Comparison of ENCODE assay signal across 10 cellular contexts in the genomic region with DNA sequence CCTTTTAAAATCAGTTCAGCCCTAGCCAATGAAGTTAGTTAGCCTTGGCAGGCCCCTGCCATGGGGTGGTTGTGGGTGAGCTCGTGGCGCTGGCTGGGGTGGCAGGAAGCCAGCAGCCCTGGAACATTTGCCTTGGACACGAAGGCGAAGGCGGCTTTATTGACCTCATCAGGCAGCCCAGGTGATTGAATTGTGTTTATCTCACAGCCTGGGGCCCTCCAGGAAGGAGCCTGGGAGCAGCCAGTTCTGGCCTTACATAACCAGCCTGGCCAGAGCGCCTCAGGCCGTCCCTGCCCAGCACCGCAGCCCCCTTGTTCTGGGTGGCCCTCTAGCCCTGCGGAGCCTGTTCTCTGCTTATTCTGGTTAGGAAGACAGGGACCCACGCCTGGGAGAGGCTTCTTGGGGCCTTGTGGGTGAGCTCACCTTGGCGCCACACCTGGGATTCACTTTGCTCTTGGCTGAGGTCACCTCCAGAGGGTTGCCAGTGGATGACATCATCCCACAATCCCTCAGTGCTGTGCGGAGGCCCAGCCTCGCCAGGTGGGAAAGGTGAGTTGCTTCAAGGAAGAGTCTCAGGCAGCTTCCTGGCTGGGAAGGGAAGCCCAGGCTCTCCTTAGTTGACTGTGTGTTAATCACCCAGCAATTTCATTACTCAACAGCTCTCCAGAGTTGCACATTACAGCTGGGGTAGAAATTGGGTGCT. TPM values are rescaled to one million over a fixed set of nuclear protein-coding genes. Genes with fewer than 3 reads are reported as not detected.
DNase-seq lines count a peak whose midpoint lies in the region; ATAC-seq, FAIRE-seq and TF ChIP-seq lines count a peak whose summit lies in the region.
"Had no signal": no experiment of that assay in that cellular context is flagged by ENCODE, and none has a peak within 500 bp of the region (broad histone marks: within the 10 kb centered on the region; RNA-seq: fewer than 3 reads in every experiment).

No MANE protein-coding gene starts in this region.

- H3K4me3 ChIP-seq in cardiac fibroblast (replicated peaks in 1 of 2; ENCODE audit: low read depth in 2 of 2, low read length in 2 of 2) (no peak overlapping the region), right lobe of liver (no peak overlapping the region), WERI-Rb-1 (ENCODE audit: low read depth, low read length) (no peak overlapping the region)
- H3K4me3 ChIP-seq: SK-N-MC had no signal

- DNase-seq in NCI-H1417 (lab: John Stamatoyannopoulos, UW) (peak in 2 of 3 experiments; percentile 48 to 52), NCI-H1417 treated with DMSO at 0.1 percent for 48 hours (lab: John Stamatoyannopoulos, UW) (no peak), cardiac fibroblast (ENCODE audit: low read depth in 2 of 2) (peak; percentile 78 to 87), right lobe of liver (peak; percentile 84 to 95 (median 92)), urothelium cell line (ENCODE audit: low spot score) (peak; percentile 64), WERI-Rb-1 (no peak)
- DNase-seq in activated CD4-positive, alpha-beta memory T cell treated with anti-CD3 and anti-CD28 coated beads for 36 hours = no peak
- no peak for DNase-seq in NK-92 treated with Interleukin-12 subunit alpha and Interleukin-12 subunit beta, amount 100 ng/mL, for 24 hours (lab: John Stamatoyannopoulos, UW)

- peak; percentile 30 for TF ChIP-seq POLR2A in right lobe of liver (IDR thresholded peaks at IDR 0.05)

- H3K4me3 Mint-ChIP-seq in activated CD4-positive, alpha-beta memory T cell treated with anti-CD3 and anti-CD28 coated beads for 36 hours = no peak overlapping the region
- H3K4me3 Mint-ChIP-seq: B cell had no signal

- H3K9me3 ChIP-seq in right lobe of liver (no peaks in the 10 kb centered on the region), WERI-Rb-1 (ENCODE audit: severe bottlenecking) (no peaks in the 10 kb centered on the region)

- peaks cover 5 to 56% (median 34%) of the 10 kb centered on the region in 4 donors for H3K4me1 ChIP-seq in right lobe of liver

- WGBS in right lobe of liver (ENCODE audit: insufficient coverage, low coverage, low lambda C conversion rate, missing lambda C conversion rate) = 37% methylated on average over 4 of the region's 13 CpGs

- no peaks in the 10 kb centered on the region for H3K9me3 Mint-ChIP-seq in activated CD4-positive, alpha-beta memory T cell treated with anti-CD3 and anti-CD28 coated beads for 36 hours

- H3K27me3 Mint-ChIP-seq in activated CD4-positive, alpha-beta memory T cell treated with anti-CD3 and anti-CD28 coated beads for 36 hours = no peaks in the 10 kb centered on the region
- H3K27me3 Mint-ChIP-seq: B cell had no signal

- intact Hi-C loops in right lobe of liver (cut with DNase I) = loop anchor here (5.0 to 10.0 kb wide), 2 partner anchors 47 to 50 kb away; no protein-coding TSS in a partner anchor
- intact Hi-C loops in activated CD4-positive, alpha-beta memory T cell treated with anti-CD3 and anti-CD28 coated beads for 36 hours (cut with micrococcal nuclease) = no loop called here

- FAIRE-seq in urothelium cell line (lab: Jason Lieb, UNC) = no peak

- peak overlapping the region; percentile 86 to 97 (median 95) for H3K27ac ChIP-seq in right lobe of liver
- H3K27ac ChIP-seq in WERI-Rb-1 = no peak overlapping the region
- H3K27ac ChIP-seq: SK-N-MC had no signal

- CTCF ChIA-PET in activated CD4-positive, alpha-beta memory T cell treated with anti-CD3 and anti-CD28 coated beads for 36 hours (lab: Charles Lee) = interaction anchor here (1.0 to 4.3 kb wide), 2 partner anchors 25 to 191 kb away, joined by 3 to 21 read pairs; no protein-coding TSS in a partner anchor

- no peak overlapping the region for H3K27ac Mint-ChIP-seq in activated CD4-positive, alpha-beta memory T cell treated with anti-CD3 and anti-CD28 coated beads for 36 hours
- H3K27ac Mint-ChIP-seq: B cell had no signal

- POLR2A ChIA-PET in activated CD4-positive, alpha-beta memory T cell treated with anti-CD3 and anti-CD28 coated beads for 36 hours (lab: Charles Lee) = no interaction called here

- peaks cover 3% of the 10 kb centered on the region for H3K36me3 Mint-ChIP-seq in activated CD4-positive, alpha-beta memory T cell treated with anti-CD3 and anti-CD28 coated beads for 36 hours

- peak; percentile 58 to 80 (median 80) for ATAC-seq in right lobe of liver

- H3K27me3 ChIP-seq in right lobe of liver (no peaks in the 10 kb centered on the region), WERI-Rb-1 (ENCODE audit: insufficient read depth, low read depth, severe bottlenecking) (no peaks in the 10 kb centered on the region)

- TF ChIP-seq CTCF in cardiac fibroblast (IDR thresholded peaks at IDR 0.05; ENCODE audit: low read depth, low read length) (no peak), right lobe of liver (IDR thresholded peaks at IDR 0.05) (no peak), WERI-Rb-1 (IDR thresholded peaks at IDR 0.05; ENCODE audit: low read depth, low read length) (no peak)

- H3K36me3 ChIP-seq in right lobe of liver (peaks cover 0 to 2% (median 0%) of the 10 kb centered on the region in 4 donors), WERI-Rb-1 (peaks cover under 1% of the 10 kb centered on the region; the same call in 1 of the 2 replicates)

- H3K4me1 Mint-ChIP-seq in activated CD4-positive, alpha-beta memory T cell treated with anti-CD3 and anti-CD28 coated beads for 36 hours (ENCODE audit: low read depth) = peaks cover 8% of the 10 kb centered on the region

RNA-seq across cellular contexts. Expression of a gene that starts 54.4 kb away (rescaled TPM):
- 10 to 100 TPM; 14.2 to 33.4 (median 19.2) TPM for total RNA-seq in right lobe of liver
- total RNA-seq in activated CD4-positive, alpha-beta memory T cell treated with anti-CD3 and anti-CD28 coated beads for 36 hours = 10 to 100 TPM; 66.0 to 67.6 TPM

Comparison
In these comparisons a context has a peak if more than half of its experiments do, and no peak if none do; other contexts are left out.
1. DNase-seq: peak in NCI-H1417 (2 of 3), cardiac fibroblast (2 of 2), right lobe of liver (3 of 3) and urothelium cell line (single experiment); none in NCI-H1417 treated with DMSO at 0.1 percent for 48 hours (single experiment), WERI-Rb-1 (single experiment), activated CD4-positive, alpha-beta memory T cell treated with anti-CD3 and anti-CD28 coated beads for 36 hours (single experiment) and NK-92 treated with Interleukin-12 subunit alpha and Interleukin-12 subunit beta, amount 100 ng/mL, for 24 hours (single experiment).